1 cellular context compared by ENCODE assay signal in the genomic region with DNA sequence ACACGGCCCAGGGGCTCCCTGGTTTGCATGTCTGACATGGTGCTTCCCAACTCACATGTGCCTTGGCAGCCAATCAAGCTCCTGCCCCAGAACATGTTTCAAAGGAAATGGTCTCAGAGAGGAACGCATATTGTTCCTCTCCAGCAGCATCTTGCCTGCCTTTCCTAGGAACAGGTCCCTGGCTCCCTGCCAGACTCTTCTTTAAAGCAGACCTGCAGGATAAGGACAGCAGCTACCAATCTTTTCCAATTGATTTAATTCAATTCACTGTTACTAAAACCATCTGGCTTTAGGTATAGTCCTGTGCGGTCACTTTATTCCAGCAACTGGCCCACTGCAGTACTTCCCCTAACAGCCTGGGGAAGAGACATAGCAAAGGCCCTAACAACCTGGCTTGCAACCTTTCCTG.
TF ChIP-seq lines count a peak whose summit lies in the region.

No MANE protein-coding gene starts in this region.

TF ChIP-seq in SK-N-SH, 30 proteins besides CTCF, POLR2A, EP300 and RAD21 (continued from another document):
- TF ChIP-seq, protein P1, sequence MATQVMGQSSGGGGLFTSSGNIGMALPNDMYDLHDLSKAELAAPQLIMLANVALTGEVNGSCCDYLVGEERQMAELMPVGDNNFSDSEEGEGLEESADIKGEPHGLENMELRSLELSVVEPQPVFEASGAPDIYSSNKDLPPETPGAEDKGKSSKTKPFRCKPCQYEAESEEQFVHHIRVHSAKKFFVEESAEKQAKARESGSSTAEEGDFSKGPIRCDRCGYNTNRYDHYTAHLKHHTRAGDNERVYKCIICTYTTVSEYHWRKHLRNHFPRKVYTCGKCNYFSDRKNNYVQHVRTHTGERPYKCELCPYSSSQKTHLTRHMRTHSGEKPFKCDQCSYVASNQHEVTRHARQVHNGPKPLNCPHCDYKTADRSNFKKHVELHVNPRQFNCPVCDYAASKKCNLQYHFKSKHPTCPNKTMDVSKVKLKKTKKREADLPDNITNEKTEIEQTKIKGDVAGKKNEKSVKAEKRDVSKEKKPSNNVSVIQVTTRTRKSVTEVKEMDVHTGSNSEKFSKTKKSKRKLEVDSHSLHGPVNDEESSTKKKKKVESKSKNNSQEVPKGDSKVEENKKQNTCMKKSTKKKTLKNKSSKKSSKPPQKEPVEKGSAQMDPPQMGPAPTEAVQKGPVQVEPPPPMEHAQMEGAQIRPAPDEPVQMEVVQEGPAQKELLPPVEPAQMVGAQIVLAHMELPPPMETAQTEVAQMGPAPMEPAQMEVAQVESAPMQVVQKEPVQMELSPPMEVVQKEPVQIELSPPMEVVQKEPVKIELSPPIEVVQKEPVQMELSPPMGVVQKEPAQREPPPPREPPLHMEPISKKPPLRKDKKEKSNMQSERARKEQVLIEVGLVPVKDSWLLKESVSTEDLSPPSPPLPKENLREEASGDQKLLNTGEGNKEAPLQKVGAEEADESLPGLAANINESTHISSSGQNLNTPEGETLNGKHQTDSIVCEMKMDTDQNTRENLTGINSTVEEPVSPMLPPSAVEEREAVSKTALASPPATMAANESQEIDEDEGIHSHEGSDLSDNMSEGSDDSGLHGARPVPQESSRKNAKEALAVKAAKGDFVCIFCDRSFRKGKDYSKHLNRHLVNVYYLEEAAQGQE (IDR thresholded peaks at IDR 0.05; ENCODE audit: low read depth, low read length): no peak
- TF ChIP-seq PBX3 (IDR thresholded peaks at IDR 0.05) (peak; percentile 45), YY1 (IDR thresholded peaks at IDR 0.05; ENCODE audit: low read depth) (no peak), EZH2phosphoT487 (IDR thresholded peaks at IDR 0.05; ENCODE audit: borderline replicate concordance, low read depth) (no peak), NFIC (IDR thresholded peaks at IDR 0.05; ENCODE audit: borderline replicate concordance) (peak; percentile 90), CHD2 (IDR thresholded peaks at IDR 0.05; ENCODE audit: low read length, partially characterized antibody) (peak; percentile 76), FOXM1 (IDR thresholded peaks at IDR 0.05; ENCODE audit: low read depth) (no peak), JUND (IDR thresholded peaks at IDR 0.05) (no peak), TEAD4 (IDR thresholded peaks at IDR 0.05; ENCODE audit: borderline replicate concordance, insufficient read depth) (peak; percentile 43; the same call in 1 of the 2 replicates), ELF1 (IDR thresholded peaks at IDR 0.05) (no peak), RXRA (IDR thresholded peaks at IDR 0.05; ENCODE audit: borderline replicate concordance, low read depth) (no peak)
- TF ChIP-seq, protein P2, sequence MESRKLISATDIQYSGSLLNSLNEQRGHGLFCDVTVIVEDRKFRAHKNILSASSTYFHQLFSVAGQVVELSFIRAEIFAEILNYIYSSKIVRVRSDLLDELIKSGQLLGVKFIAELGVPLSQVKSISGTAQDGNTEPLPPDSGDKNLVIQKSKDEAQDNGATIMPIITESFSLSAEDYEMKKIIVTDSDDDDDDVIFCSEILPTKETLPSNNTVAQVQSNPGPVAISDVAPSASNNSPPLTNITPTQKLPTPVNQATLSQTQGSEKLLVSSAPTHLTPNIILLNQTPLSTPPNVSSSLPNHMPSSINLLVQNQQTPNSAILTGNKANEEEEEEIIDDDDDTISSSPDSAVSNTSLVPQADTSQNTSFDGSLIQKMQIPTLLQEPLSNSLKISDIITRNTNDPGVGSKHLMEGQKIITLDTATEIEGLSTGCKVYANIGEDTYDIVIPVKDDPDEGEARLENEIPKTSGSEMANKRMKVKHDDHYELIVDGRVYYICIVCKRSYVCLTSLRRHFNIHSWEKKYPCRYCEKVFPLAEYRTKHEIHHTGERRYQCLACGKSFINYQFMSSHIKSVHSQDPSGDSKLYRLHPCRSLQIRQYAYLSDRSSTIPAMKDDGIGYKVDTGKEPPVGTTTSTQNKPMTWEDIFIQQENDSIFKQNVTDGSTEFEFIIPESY (IDR thresholded peaks at IDR 0.05; ENCODE audit: borderline replicate concordance, low read depth): no peak
- TF ChIP-seq, protein P3, sequence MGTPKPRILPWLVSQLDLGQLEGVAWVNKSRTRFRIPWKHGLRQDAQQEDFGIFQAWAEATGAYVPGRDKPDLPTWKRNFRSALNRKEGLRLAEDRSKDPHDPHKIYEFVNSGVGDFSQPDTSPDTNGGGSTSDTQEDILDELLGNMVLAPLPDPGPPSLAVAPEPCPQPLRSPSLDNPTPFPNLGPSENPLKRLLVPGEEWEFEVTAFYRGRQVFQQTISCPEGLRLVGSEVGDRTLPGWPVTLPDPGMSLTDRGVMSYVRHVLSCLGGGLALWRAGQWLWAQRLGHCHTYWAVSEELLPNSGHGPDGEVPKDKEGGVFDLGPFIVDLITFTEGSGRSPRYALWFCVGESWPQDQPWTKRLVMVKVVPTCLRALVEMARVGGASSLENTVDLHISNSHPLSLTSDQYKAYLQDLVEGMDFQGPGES (IDR thresholded peaks at IDR 0.05; ENCODE audit: low read depth, low read length): no peak
